Comparison of ENCODE assay signal across 8 cellular contexts in genomic region chr20:18287915-18288747, GRCh38. TPM values are rescaled to one million over a fixed set of nuclear protein-coding genes. Genes with fewer than 3 reads are reported as not detected.
DNase-seq lines count a peak whose midpoint lies in the region; ATAC-seq and TF ChIP-seq lines count a peak whose summit lies in the region.

Gene ZNF133 (plus strand): TSS chr20:18288527. CDS start chr20:18305687, 17,160 bp downstream.

- POLR2A ChIA-PET in Caco-2 (lab: Charles Lee): interaction anchor here (0.6 to 1.5 kb wide), 10 partner anchors 11 to 304 kb away, joined by 3 to 18 read pairs (median 4); partner anchors contain the start of genes RBBP9 and SEC23B

- H3K4me3 Mint-ChIP-seq in Caco-2 (ENCODE audit: unreplicated experiment) (peak within 1 kb of the TSS; percentile 96), memory B cell (peak within 1 kb of the TSS; percentile 94)

- H3K27me3 ChIP-seq in Caco-2 (replicated peaks; ENCODE audit: control insufficient read depth, insufficient read depth, low read length): no peaks in the 10 kb centered on the region
- no peaks in the 10 kb centered on the region for H3K27me3 ChIP-seq in effector memory CD4-positive, alpha-beta T cell (replicated peaks; ENCODE audit: control insufficient read depth, insufficient read depth, low read length, poor library complexity, severe bottlenecking)

- peaks cover 27% of the 10 kb centered on the region for H3K36me3 Mint-ChIP-seq in Caco-2 (ENCODE audit: insufficient read depth, unreplicated experiment)
- H3K36me3 Mint-ChIP-seq in memory B cell: peaks cover 21% of the 10 kb centered on the region

- 0 out of 2 replicates have a peak, but pooled peaks cover 13% of the 10 kb centered on the region for H3K4me1 ChIP-seq in Caco-2
- H3K4me1 ChIP-seq in effector memory CD4-positive, alpha-beta T cell (ENCODE audit: control insufficient read depth, insufficient read depth, low read length, poor library complexity, severe bottlenecking): peaks cover 5% of the 10 kb centered on the region

- peaks cover 30% of the 10 kb centered on the region for H3K9me3 Mint-ChIP-seq in Caco-2 (ENCODE audit: unreplicated experiment)
- H3K9me3 Mint-ChIP-seq in memory B cell: peaks cover 12% of the 10 kb centered on the region

- peaks cover 17% of the 10 kb centered on the region for H3K4me1 Mint-ChIP-seq in Caco-2 (ENCODE audit: low read depth, unreplicated experiment)
- peaks cover 15% of the 10 kb centered on the region for H3K4me1 Mint-ChIP-seq in memory B cell

- ATAC-seq in GM21360 (IDR thresholded peaks at IDR 0.05; ENCODE audit: unreplicated experiment) (peak; percentile 95), memory B cell (ENCODE audit: low read depth) (peak; percentile 90)

- peak; percentile 98 to 99 for DNase-seq in Caco-2
- peak; percentile 95 for DNase-seq in HT-29 (ENCODE audit: low spot score)
- peak; percentile 81 for DNase-seq in NK-92 treated with Interleukin-12 subunit alpha and Interleukin-12 subunit beta, amount 100 ng/mL, for 24 hours (lab: John Stamatoyannopoulos, UW)
- peak; percentile 91 to 98 for DNase-seq in activated CD8-positive, alpha-beta memory T cell treated with anti-CD3 and anti-CD28 coated beads for 4 hours (ENCODE audit: low read depth in 2 of 2)
- DNase-seq in effector memory CD4-positive, alpha-beta T cell: peak; percentile 86 to 94 (median 93)
- peak; percentile 95 to 99 for DNase-seq in memory B cell (ENCODE audit: low spot score in 2 of 2)
- peak; percentile 97 for DNase-seq in stimulated activated CD8-positive, alpha-beta memory T cell treated with anti-CD3 and anti-CD28 coated beads, Interleukin-12 subunit alpha, Interleukin-12 subunit beta, amount 100 ng/mL, for 1 hour (ENCODE audit: low read depth)

- H3K27ac ChIP-seq in effector memory CD4-positive, alpha-beta T cell (ENCODE audit: insufficient read depth, low read length, poor library complexity, severe bottlenecking): peak within 1 kb of the TSS; percentile 97

- no peaks in the 10 kb centered on the region for H3K27me3 Mint-ChIP-seq in Caco-2 (ENCODE audit: insufficient read depth, unreplicated experiment)
- H3K27me3 Mint-ChIP-seq in memory B cell: peaks cover 15% of the 10 kb centered on the region

- TF ChIP-seq CTCF in Caco-2 (IDR thresholded peaks at IDR 0.05; ENCODE audit: insufficient read depth in 1 of 2, low read depth in 1 of 2, low read length in 1 of 2, severe bottlenecking in 1 of 2, unreplicated experiment in 1 of 2): peak in 1 of 2 experiments; percentile 46

- intact Hi-C loops in Caco-2 (cut with micrococcal nuclease; ENCODE audit: unreplicated experiment): loop anchor here (2.0 to 5.0 kb wide), 2 partner anchors 37 to 99 kb away; no protein-coding TSS in a partner anchor

- peak within 1 kb of the TSS; percentile 68 for H3K4me3 ChIP-seq in Caco-2 (ENCODE audit: low read depth, low read length)
- peak within 1 kb of the TSS; percentile 94 for H3K4me3 ChIP-seq in effector memory CD4-positive, alpha-beta T cell (ENCODE audit: insufficient read depth, low read depth, low read length, poor library complexity, severe bottlenecking)

- peak within 1 kb of the TSS; percentile 96 for H3K27ac Mint-ChIP-seq in Caco-2 (ENCODE audit: unreplicated experiment)
- H3K27ac Mint-ChIP-seq in memory B cell: peak within 1 kb of the TSS; percentile 97

- BruUV-seq in Caco-2 (replicated peaks; lab: Mats Ljungman, UMichigan): no TSS peak

- peaks cover 3% of the 10 kb centered on the region; the same call in 1 of the 2 replicates for H3K36me3 ChIP-seq in Caco-2 (ENCODE audit: control insufficient read depth, insufficient read depth, low read length)
- H3K36me3 ChIP-seq in effector memory CD4-positive, alpha-beta T cell (ENCODE audit: control insufficient read depth, insufficient read depth, low read length): no peaks in the 10 kb centered on the region

- CTCF ChIA-PET in Caco-2 (lab: Charles Lee): interaction anchor here (0.7 to 0.9 kb wide), 3 partner anchors 15 to 143 kb away, joined by 3 to 7 read pairs (median 3); no protein-coding TSS in a partner anchor

- H3K9me3 ChIP-seq in Caco-2: peaks cover 19% of the 10 kb centered on the region; the same call in 1 of the 2 replicates
- no peaks in the 10 kb centered on the region for H3K9me3 ChIP-seq in effector memory CD4-positive, alpha-beta T cell (ENCODE audit: control insufficient read depth, low read length)

RNA-seq across cellular contexts. Expression of gene ZNF133, which starts in this region (rescaled TPM):
- total RNA-seq in Caco-2 (2022): 14.8 and 17.4 TPM in 2 replicates
- 9.9 and 11.3 TPM in 2 replicates for total RNA-seq in HT-29 (2014; rRNA removed; shearing (Covaris generic))

Comparison
In these comparisons a context has a peak if more than half of its experiments do, and no peak if none do; other contexts are left out.
1. Peak in every context shown above with its lines: DNase-seq, ATAC-seq, H3K4me3 ChIP-seq and H3K27ac ChIP-seq.